ENCODE assay signal across 8 cellular contexts in the genomic region with DNA sequence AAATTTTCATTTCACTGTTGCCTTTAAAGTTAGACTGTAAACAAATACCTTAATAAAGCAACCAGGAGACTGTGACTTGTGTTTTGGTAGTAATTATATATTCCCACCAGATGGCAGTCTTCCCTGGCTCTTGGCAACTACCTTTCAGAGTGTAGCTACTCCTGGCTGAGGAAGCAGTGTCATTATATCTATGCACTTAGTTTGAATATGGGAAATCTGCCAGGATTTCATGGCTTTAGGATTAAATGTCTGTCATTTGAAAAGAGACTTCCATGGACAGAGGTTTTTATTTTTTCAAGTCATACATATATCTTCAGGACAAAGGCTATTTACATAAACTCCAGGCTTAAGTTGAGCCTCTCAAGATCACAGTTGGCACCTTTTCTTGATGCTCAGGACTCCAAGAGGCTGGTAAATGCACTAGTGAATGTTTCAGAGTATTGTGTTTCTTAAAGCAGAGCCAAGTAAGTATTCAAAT.
A peak's percentile ranks its signal among the peaks of the same experiment; 100 is the strongest.
DNase-seq lines count a peak whose midpoint lies in the region; ATAC-seq, FAIRE-seq and TF ChIP-seq lines count a peak whose summit lies in the region.

No MANE protein-coding gene starts in this region.

- TF ChIP-seq EP300 in HepG2 (IDR thresholded peaks at IDR 0.05; ENCODE audit: low read depth in 2 of 2, low read length in 2 of 2) (no peak), HepG2 (CRISPR knock-in tag; IDR thresholded peaks at IDR 0.05; ENCODE audit: borderline replicate concordance) (no peak)

- no TSS peak for BruUV-seq in HepG2 (replicated peaks; lab: Mats Ljungman, UMichigan)

- DNase-seq in CMK (ENCODE audit: low read depth) (peak; percentile 27), NCI-H187 treated with DMSO at 0.1 percent for 48 hours (lab: John Stamatoyannopoulos, UW) (peak; percentile 33), T-helper 1 cell (peak in 4 of 5 donors; percentile 17 to 67 (median 35)), HepG2 (ENCODE audit: low spot score) (peak; percentile 63), thoracic aorta (ENCODE audit: low spot score) (no peak)

- FAIRE-seq in colon (lab: Jason Lieb, UNC) (peak; percentile 38), HepG2 (lab: Jason Lieb, UNC) (peak; percentile 94)

- H3K4me1 ChIP-seq in HepG2 (ENCODE audit: insufficient read depth, low read length) = no peaks in the 10 kb centered on the region
- no peaks in the 10 kb centered on the region for H3K4me1 ChIP-seq in thoracic aorta (ENCODE audit: control insufficient read depth in 1 of 2, low read depth in 2 of 2)

- H3K9ac ChIP-seq in HepG2 (ENCODE audit: insufficient read depth, low read depth, low read length) = no peak overlapping the region

- H3K27me3 ChIP-seq in HepG2 (ENCODE audit: control insufficient read depth in 1 of 2, insufficient read depth in 2 of 2, low read length in 2 of 2) (peaks cover 0 to 13% of the 10 kb centered on the region in 2 experiments; a peak in 1 of 5 replicates), thoracic aorta (replicated peaks; ENCODE audit: insufficient read depth) (no peaks in the 10 kb centered on the region)

- H2AFZ ChIP-seq in HepG2 (ENCODE audit: low read length) = no peak overlapping the region

- no peaks in the 10 kb centered on the region for H3K9me3 ChIP-seq in HepG2 (ENCODE audit: low read length)
- no peaks in the 10 kb centered on the region for H3K9me3 ChIP-seq in thoracic aorta

- H3K36me3 ChIP-seq in HepG2 (replicated peaks in 1 of 2; ENCODE audit: control insufficient read depth in 1 of 2, insufficient read depth in 2 of 2, low read length in 2 of 2) (no peaks in the 10 kb centered on the region), thoracic aorta (no peaks in the 10 kb centered on the region)

- TF ChIP-seq CTCF in HepG2 (CRISPR knock-in tag; IDR thresholded peaks at IDR 0.05) (peak; percentile 82), thoracic aorta (IDR thresholded peaks at IDR 0.05) (peak; percentile 49)

- CTCF ChIA-PET in HepG2 (lab: Yijun Ruan, JAX; ENCODE audit: low intra/inter-chr PET ratio, low total read pairs) = interaction anchor here (0.8 to 4.5 kb wide), 4 partner anchors 988 to 1633 kb away, joined by 3 to 42 read pairs (median 4); no protein-coding TSS in a partner anchor

- in situ Hi-C loops in HepG2 (cut with HindIII; ENCODE audit: extremely low pct_ligation_motif_present, low pct_unique_long_range_greater_than_20kb) = loop anchor here (5.0 kb wide), 1 partner anchor 995 kb away; no protein-coding TSS in a partner anchor

- H3K79me2 ChIP-seq in HepG2 (ENCODE audit: insufficient read depth, low read length) = no peaks in the 10 kb centered on the region

- peak; percentile 82 for TF ChIP-seq RAD21 in HepG2 (CRISPR knock-in tag; IDR thresholded peaks at IDR 0.05)

- H3K27ac ChIP-seq in HepG2 (ENCODE audit: extremely low read length, insufficient read depth, low read length) (no peak overlapping the region), thoracic aorta (no peak overlapping the region)

- intact Hi-C loops in HepG2 (cut with micrococcal nuclease; ENCODE audit: unreplicated experiment) = loop anchor here (1.0 to 5.0 kb wide), 6 partner anchors 271 to 1515 kb away; partner anchors contain the start of gene PTPRK

- TF ChIP-seq POLR2A in HepG2 (IDR thresholded peaks at IDR 0.05; ENCODE audit: insufficient read depth in 1 of 2, low read depth in 2 of 2, low read length in 2 of 2) = no peak

- POLR2A ChIA-PET in HepG2 (lab: Yijun Ruan, JAX) = no interaction called here

- no peak overlapping the region for H3K4me2 ChIP-seq in HepG2 (ENCODE audit: low read depth, low read length)

- no peaks in the 10 kb centered on the region for H4K20me1 ChIP-seq in HepG2 (ENCODE audit: insufficient read depth, low read length)

- ATAC-seq in GM18909 (IDR thresholded peaks at IDR 0.05; ENCODE audit: poor library complexity, unreplicated experiment) (peak; percentile 94), HG03066 (IDR thresholded peaks at IDR 0.05; ENCODE audit: low read depth, unreplicated experiment) (peak; percentile 87), HepG2 (peak; percentile 99), thoracic aorta (ENCODE audit: insufficient number of reproducible peaks, low FRiP score, low read depth) (no peak)

- no peak overlapping the region for H3K4me3 ChIP-seq in HepG2 (replicated peaks in 1 of 3; ENCODE audit: insufficient read depth in 1 of 3, low read depth in 2 of 3, low read length in 3 of 3)
- no peak overlapping the region for H3K4me3 ChIP-seq in thoracic aorta

TF ChIP-seq in HepG2, 621 proteins besides CTCF, POLR2A, EP300 and RAD21 (continues in another document):
- TF ChIP-seq MIXL1 (CRISPR knock-in tag; IDR thresholded peaks at IDR 0.05) = peak; percentile 95
- TF ChIP-seq ZFP41 (CRISPR knock-in tag; IDR thresholded peaks at IDR 0.05; ENCODE audit: borderline replicate concordance) = no peak
- TF ChIP-seq CBFB (CRISPR knock-in tag; IDR thresholded peaks at IDR 0.05) = no peak
- no peak for TF ChIP-seq PAWR (CRISPR knock-in tag; IDR thresholded peaks at IDR 0.05; ENCODE audit: borderline replicate concordance)
- no peak for TF ChIP-seq NR2F2 (IDR thresholded peaks at IDR 0.05; ENCODE audit: borderline replicate concordance, low read depth)
- TF ChIP-seq ZNF781 (CRISPR knock-in tag; IDR thresholded peaks at IDR 0.05; ENCODE audit: borderline replicate concordance, not compliant biosample characterization) = no peak
- TF ChIP-seq, protein P1, sequence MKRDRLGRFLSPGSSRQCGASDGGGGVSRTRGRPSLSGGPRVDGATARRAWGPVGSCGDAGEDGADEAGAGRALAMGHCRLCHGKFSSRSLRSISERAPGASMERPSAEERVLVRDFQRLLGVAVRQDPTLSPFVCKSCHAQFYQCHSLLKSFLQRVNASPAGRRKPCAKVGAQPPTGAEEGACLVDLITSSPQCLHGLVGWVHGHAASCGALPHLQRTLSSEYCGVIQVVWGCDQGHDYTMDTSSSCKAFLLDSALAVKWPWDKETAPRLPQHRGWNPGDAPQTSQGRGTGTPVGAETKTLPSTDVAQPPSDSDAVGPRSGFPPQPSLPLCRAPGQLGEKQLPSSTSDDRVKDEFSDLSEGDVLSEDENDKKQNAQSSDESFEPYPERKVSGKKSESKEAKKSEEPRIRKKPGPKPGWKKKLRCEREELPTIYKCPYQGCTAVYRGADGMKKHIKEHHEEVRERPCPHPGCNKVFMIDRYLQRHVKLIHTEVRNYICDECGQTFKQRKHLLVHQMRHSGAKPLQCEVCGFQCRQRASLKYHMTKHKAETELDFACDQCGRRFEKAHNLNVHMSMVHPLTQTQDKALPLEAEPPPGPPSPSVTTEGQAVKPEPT (CRISPR knock-in tag; IDR thresholded peaks at IDR 0.05; ENCODE audit: low read depth) = no peak
- no peak for TF ChIP-seq ZSCAN21 (CRISPR knock-in tag; IDR thresholded peaks at IDR 0.05; ENCODE audit: borderline replicate concordance)
- TF ChIP-seq PCBP2 (optimal IDR thresholded peaks at IDR 0.05; ENCODE audit: low read depth, low read length, poor library complexity, severe bottlenecking) = no peak
- no peak for TF ChIP-seq PRDM10 (CRISPR knock-in tag; IDR thresholded peaks at IDR 0.05; ENCODE audit: low read depth)
- no peak for TF ChIP-seq ZNF333 (CRISPR knock-in tag; IDR thresholded peaks at IDR 0.05; ENCODE audit: borderline replicate concordance)
- no peak for TF ChIP-seq IRF1 (CRISPR knock-in tag; IDR thresholded peaks at IDR 0.05; ENCODE audit: low read depth)
- no peak for TF ChIP-seq KMT2A (CRISPR knock-in tag; IDR thresholded peaks at IDR 0.05)
- no peak for TF ChIP-seq ZNF562 (CRISPR knock-in tag; IDR thresholded peaks at IDR 0.05; ENCODE audit: borderline replicate concordance)
- no peak for TF ChIP-seq TGIF2 (CRISPR knock-in tag; IDR thresholded peaks at IDR 0.05)
- peak; percentile 87 for TF ChIP-seq SMC3 (IDR thresholded peaks at IDR 0.05; ENCODE audit: low read length)
- TF ChIP-seq NCOA5 (CRISPR knock-in tag; IDR thresholded peaks at IDR 0.05) = no peak
